Comparison of ENCODE assay signal across 1 cellular context in the genomic region with DNA sequence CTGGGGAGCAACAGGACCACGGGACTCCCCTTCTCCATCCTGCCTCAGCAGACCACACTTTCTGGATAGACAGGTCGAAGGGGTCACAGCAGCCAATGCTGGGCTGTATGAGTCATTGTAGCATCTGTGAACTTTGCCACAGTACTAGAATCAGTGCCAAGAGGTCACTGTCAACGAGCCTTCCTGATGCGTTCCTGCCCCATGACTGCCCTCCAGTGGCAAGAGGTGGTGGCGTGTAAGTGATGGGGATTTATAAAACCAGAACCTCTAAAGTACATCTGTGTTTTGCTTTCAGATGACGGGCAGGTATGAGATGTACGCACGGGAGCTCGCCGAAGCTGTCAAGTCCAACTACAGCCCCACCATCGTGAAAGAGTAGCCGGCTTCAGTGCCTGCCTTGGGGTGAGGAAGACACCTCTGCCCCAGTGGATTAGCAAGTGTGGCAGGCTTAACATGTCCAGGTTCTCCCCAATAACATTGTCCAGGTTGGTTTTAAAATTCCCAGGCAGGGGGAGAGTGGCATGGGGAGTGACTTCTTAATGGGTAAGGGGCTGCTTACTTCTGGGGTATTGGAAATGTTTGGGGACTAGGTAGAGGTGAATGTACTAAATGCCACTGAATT.
A peak's percentile ranks its signal among the peaks of the same experiment; 100 is the strongest.
TF ChIP-seq lines count a peak whose summit lies in the region.

No MANE protein-coding gene starts in this region.

TF ChIP-seq in IMR-90, 13 proteins besides CTCF, POLR2A, EP300 and RAD21:
- TF ChIP-seq SMC3 (IDR thresholded peaks at IDR 0.05; ENCODE audit: low read depth, low read length) (peak; percentile 77), RCOR1 (IDR thresholded peaks at IDR 0.05; ENCODE audit: insufficient replicate concordance, low read length) (no peak), CHD1 (IDR thresholded peaks at IDR 0.05; ENCODE audit: low read depth, low read length) (no peak), RFX5 (IDR thresholded peaks at IDR 0.05; ENCODE audit: low read depth, low read length) (no peak), MAFK (IDR thresholded peaks at IDR 0.05; ENCODE audit: low read depth, low read length) (no peak), BHLHE40 (IDR thresholded peaks at IDR 0.05; ENCODE audit: low read depth, low read length) (no peak)
